In the genomic region with DNA sequence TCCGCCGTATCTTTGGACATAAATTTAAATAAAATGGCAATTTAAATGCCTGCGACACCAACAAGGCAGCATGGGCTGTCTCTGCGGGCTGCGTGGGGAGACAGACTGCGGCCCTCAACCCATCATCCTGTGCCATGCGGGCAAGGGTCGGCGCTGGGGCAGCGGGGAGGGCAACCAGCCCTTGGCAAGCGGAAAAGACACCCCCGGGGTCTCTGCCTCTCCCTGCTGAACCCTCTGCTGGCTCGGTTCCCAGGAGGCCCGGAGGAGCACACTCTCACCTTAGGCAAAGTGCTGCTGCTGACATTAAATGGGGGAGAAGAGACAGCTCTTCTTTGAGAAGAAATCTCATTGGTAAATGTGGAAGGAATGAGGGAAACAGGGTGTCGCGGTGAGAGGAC, we compare ENCODE assay signal across 27 cellular contexts.
"Had no signal": no experiment of that assay in that cellular context is flagged by ENCODE, and none has a peak within 500 bp of the region (broad histone marks: within the 10 kb centered on the region; RNA-seq: fewer than 3 reads in every experiment).

No MANE protein-coding gene starts in this region.

- ATAC-seq: activated CD4-positive, CD25-positive, alpha-beta regulatory T cell treated with anti-CD3 and anti-CD28 coated beads, Interleukin-2, amount 50 U/mL, for 24 hours; foreskin keratinocyte; heart left ventricle; left lung; mucosa of descending colon; natural killer cell treated with Interleukin-12 subunit alpha and Interleukin-12 subunit beta and Interleukin-15 and Interleukin-18, amount 100 ng/mL, for 72 hours; sciatic nerve; stimulated activated effector memory CD8-positive, alpha-beta T cell treated with anti-CD3 and anti-CD28 coated beads, Interleukin-12 subunit alpha, Interleukin-12 subunit beta, amount 100 ng/mL, for 72 hours had no signal

- H3K27me3 Mint-ChIP-seq: activated naive CD8-positive, alpha-beta T cell treated with anti-CD3 and anti-CD28 coated beads, Interleukin-2, amount 10 ng/mL, durations not matched to agents 7 days and 5 days; natural killer cell treated with Interleukin-12 subunit alpha and Interleukin-12 subunit beta and Interleukin-15 and Interleukin-18, amount 100 ng/mL, for 72 hours; stimulated activated naive CD8-positive, alpha-beta T cell treated with anti-CD3 and anti-CD28 coated beads, Interleukin-15, Interleukin-2, amounts not matched to agents 100 ng/mL and 50 ng/mL, for 24 hours had no signal

- H3K4me3 Mint-ChIP-seq: activated naive CD4-positive, alpha-beta T cell treated with anti-CD3 and anti-CD28 coated beads for 36 hours; activated naive CD8-positive, alpha-beta T cell treated with anti-CD3 and anti-CD28 coated beads, Interleukin-2, amount 10 ng/mL, durations not matched to agents 7 days and 5 days; natural killer cell treated with Interleukin-12 subunit alpha and Interleukin-12 subunit beta and Interleukin-15 and Interleukin-18, amount 100 ng/mL, for 72 hours; stimulated activated effector memory CD8-positive, alpha-beta T cell treated with anti-CD3 and anti-CD28 coated beads, Interleukin-12 subunit alpha, Interleukin-12 subunit beta, amount 100 ng/mL, for 72 hours; stimulated activated naive CD8-positive, alpha-beta T cell treated with anti-CD3 and anti-CD28 coated beads, Interleukin-15, Interleukin-2, amounts not matched to agents 100 ng/mL and 50 ng/mL, for 24 hours had no signal

- DNase-seq: activated CD4-positive, alpha-beta T cell treated with anti-CD3 and anti-CD28 coated beads for 48 hours; activated CD4-positive, alpha-beta T cell treated with anti-CD3 and anti-CD28 coated beads, Interleukin-2, amount 50 U/mL, for 48 hours; activated CD8-positive, alpha-beta memory T cell treated with anti-CD3 and anti-CD28 coated beads for 24 hours; activated effector memory CD4-positive, alpha-beta T cell treated with Interleukin-2 at 50 U/mL for 16 hours; activated naive CD4-positive, alpha-beta T cell treated with anti-CD3 and anti-CD28 coated beads for 36 hours; activated naive CD8-positive, alpha-beta T cell treated with anti-CD3 and anti-CD28 coated beads, Interleukin-2, amount 10 ng/mL, durations not matched to agents 7 days and 5 days; brain microvascular endothelial cell; caudate nucleus; dermis blood vessel endothelial cell; effector CD4-positive, alpha-beta T cell; foreskin keratinocyte; mesendoderm; mucosa of descending colon; ovary; stimulated activated CD4-positive, alpha-beta T cell treated with anti-CD3 and anti-CD28 coated beads, Interleukin-12 subunit alpha, Interleukin-12 subunit beta, amount 100 ng/mL, for 4 hours; stimulated activated CD4-positive, alpha-beta T cell treated with anti-CD3 and anti-CD28 coated beads, Interleukin-4, amount 100 ng/mL, for 24 hours; T1000; trophoblast cell; WERI-Rb-1 had no signal

- H3K27ac Mint-ChIP-seq: activated naive CD4-positive, alpha-beta T cell treated with anti-CD3 and anti-CD28 coated beads for 36 hours; activated naive CD8-positive, alpha-beta T cell treated with anti-CD3 and anti-CD28 coated beads, Interleukin-2, amount 10 ng/mL, durations not matched to agents 7 days and 5 days; natural killer cell treated with Interleukin-12 subunit alpha and Interleukin-12 subunit beta and Interleukin-15 and Interleukin-18, amount 100 ng/mL, for 72 hours; progenitor cell of endocrine pancreas; stimulated activated effector memory CD8-positive, alpha-beta T cell treated with anti-CD3 and anti-CD28 coated beads, Interleukin-12 subunit alpha, Interleukin-12 subunit beta, amount 100 ng/mL, for 72 hours; stimulated activated naive CD8-positive, alpha-beta T cell treated with anti-CD3 and anti-CD28 coated beads, Interleukin-15, Interleukin-2, amounts not matched to agents 100 ng/mL and 50 ng/mL, for 24 hours had no signal

- H3K36me3 Mint-ChIP-seq: activated naive CD8-positive, alpha-beta T cell treated with anti-CD3 and anti-CD28 coated beads, Interleukin-2, amount 10 ng/mL, durations not matched to agents 7 days and 5 days; natural killer cell treated with Interleukin-12 subunit alpha and Interleukin-12 subunit beta and Interleukin-15 and Interleukin-18, amount 100 ng/mL, for 72 hours; stimulated activated effector memory CD8-positive, alpha-beta T cell treated with anti-CD3 and anti-CD28 coated beads, Interleukin-12 subunit alpha, Interleukin-12 subunit beta, amount 100 ng/mL, for 72 hours had no signal

- H3K4me1 Mint-ChIP-seq: activated naive CD8-positive, alpha-beta T cell treated with anti-CD3 and anti-CD28 coated beads, Interleukin-2, amount 10 ng/mL, durations not matched to agents 7 days and 5 days; stimulated activated effector memory CD8-positive, alpha-beta T cell treated with anti-CD3 and anti-CD28 coated beads, Interleukin-12 subunit alpha, Interleukin-12 subunit beta, amount 100 ng/mL, for 72 hours had no signal

- H3K9me3 Mint-ChIP-seq: activated naive CD4-positive, alpha-beta T cell treated with anti-CD3 and anti-CD28 coated beads for 36 hours; activated naive CD8-positive, alpha-beta T cell treated with anti-CD3 and anti-CD28 coated beads, Interleukin-2, amount 10 ng/mL, durations not matched to agents 7 days and 5 days; natural killer cell treated with Interleukin-12 subunit alpha and Interleukin-12 subunit beta and Interleukin-15 and Interleukin-18, amount 100 ng/mL, for 72 hours; stimulated activated effector memory CD8-positive, alpha-beta T cell treated with anti-CD3 and anti-CD28 coated beads, Interleukin-12 subunit alpha, Interleukin-12 subunit beta, amount 100 ng/mL, for 72 hours; stimulated activated naive CD8-positive, alpha-beta T cell treated with anti-CD3 and anti-CD28 coated beads, Interleukin-15, Interleukin-2, amounts not matched to agents 100 ng/mL and 50 ng/mL, for 24 hours had no signal
